In the genomic region with DNA sequence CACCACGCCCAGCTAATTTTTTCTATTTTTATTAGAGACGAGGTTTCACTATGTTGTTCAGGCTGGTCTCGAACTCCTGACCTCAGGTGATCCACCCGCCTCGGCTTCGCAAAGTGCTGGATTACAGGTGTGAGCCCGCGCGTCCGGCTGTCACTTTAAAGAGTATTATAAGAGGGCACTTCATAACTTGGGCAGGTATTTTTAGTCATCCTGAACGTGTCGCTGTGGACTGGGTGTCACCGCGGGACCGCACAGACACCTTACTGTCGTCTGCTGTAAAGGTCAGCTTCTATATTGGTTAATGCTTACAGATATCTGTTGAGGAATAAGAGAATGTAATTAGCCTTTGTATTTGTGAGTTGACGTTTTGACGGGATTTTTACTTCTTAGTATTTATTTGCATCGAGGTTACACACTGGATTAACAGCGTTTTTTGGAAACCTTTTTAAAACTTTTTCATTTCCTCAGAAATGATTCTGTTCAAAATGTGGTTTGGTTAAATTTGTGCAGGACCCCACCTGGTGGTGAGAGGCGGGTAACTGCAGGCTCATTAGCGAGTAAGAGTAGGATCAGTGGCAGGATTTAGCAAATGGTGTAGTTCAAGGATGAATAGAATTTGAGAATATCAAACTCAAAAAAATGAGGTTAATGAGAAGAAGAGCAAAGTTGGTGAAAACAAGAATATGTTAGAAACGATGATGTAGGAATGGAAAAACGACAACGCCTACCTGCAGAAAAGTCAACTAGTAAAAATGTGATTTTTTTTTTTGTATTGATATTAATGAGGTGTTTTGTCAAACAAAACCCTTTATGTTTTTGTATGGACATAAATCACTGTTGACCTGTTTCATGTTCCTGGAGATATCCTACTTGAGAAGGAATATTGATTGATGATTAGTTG, we compare ENCODE assay signal across 8 cellular contexts. TPM values are rescaled to one million over a fixed set of nuclear protein-coding genes. Genes with fewer than 3 reads are reported as not detected.
A peak's percentile ranks its signal among the peaks of the same experiment; 100 is the strongest.
DNase-seq lines count a peak whose midpoint lies in the region; ATAC-seq and TF ChIP-seq lines count a peak whose summit lies in the region.

No MANE protein-coding gene starts in this region.

- H3K27me3 ChIP-seq in GM06990 (replicated peaks; ENCODE audit: control insufficient read depth, insufficient read depth, low read length) (no peaks in the 10 kb centered on the region), Panc1 (ENCODE audit: control insufficient read depth, insufficient read depth, low read length) (no peaks in the 10 kb centered on the region), neural progenitor cell (peaks cover 11% of the 10 kb centered on the region), thymus (ENCODE audit: control insufficient read depth, insufficient read depth) (no peaks in the 10 kb centered on the region)

- BruUV-seq in Panc1 (replicated peaks; lab: Mats Ljungman, UMichigan), result no TSS peak

- H4K20me1 ChIP-seq in neural progenitor cell (ENCODE audit: low read depth), result peaks cover 77% of the 10 kb centered on the region

- peaks cover 30% of the 10 kb centered on the region for H3K4me1 ChIP-seq in Panc1 (ENCODE audit: control insufficient read depth, insufficient read depth, low read length)
- H3K4me1 ChIP-seq in neural progenitor cell, result no peaks in the 10 kb centered on the region
- H3K4me1 ChIP-seq in thymus (ENCODE audit: control insufficient read depth, insufficient read depth, low read length), result peaks cover 15% of the 10 kb centered on the region

- H3K9me3 Mint-ChIP-seq in activated T-helper 17 cell treated with anti-CD3 and anti-CD28 coated beads, Interleukin-2, amount 50 U/mL, for 72 hours, result no peaks in the 10 kb centered on the region
- H3K9me3 Mint-ChIP-seq in neural progenitor cell, result peaks cover 2% of the 10 kb centered on the region

- DNase-seq in GM06990 (ENCODE audit: extremely low read depth, insufficient read length) (no peak), Panc1 (ENCODE audit: low read depth, low spot score) (peak; percentile 85), fibroblast of peridontal ligament (ENCODE audit: extremely low read depth) (peak; percentile 81), neural progenitor cell (ENCODE audit: low spot score) (peak; percentile 67)
- DNase-seq in NK-92 treated with Interleukin-12 subunit alpha and Interleukin-12 subunit beta, amount 100 ng/mL, for 24 hours (lab: John Stamatoyannopoulos, UW), result no peak

- CTCF ChIA-PET in Panc1 (lab: Charles Lee), result interaction anchor here (1.4 kb wide), 1 partner anchor 16 kb away, joined by 3 read pairs; no protein-coding TSS in a partner anchor

- H3K36me3 Mint-ChIP-seq in activated T-helper 17 cell treated with anti-CD3 and anti-CD28 coated beads, Interleukin-2, amount 50 U/mL, for 72 hours (ENCODE audit: low read depth), result peaks cover 73% of the 10 kb centered on the region
- peaks cover 18% of the 10 kb centered on the region for H3K36me3 Mint-ChIP-seq in neural progenitor cell

- intact Hi-C loops in Panc1 (cut with micrococcal nuclease; ENCODE audit: unreplicated experiment), result no loop called here

- H3K4me1 Mint-ChIP-seq in activated T-helper 17 cell treated with anti-CD3 and anti-CD28 coated beads, Interleukin-2, amount 50 U/mL, for 72 hours, result peaks cover 19% of the 10 kb centered on the region
- H3K4me1 Mint-ChIP-seq in neural progenitor cell, result peaks cover 26% of the 10 kb centered on the region

- peaks cover 81% of the 10 kb centered on the region for H3K79me2 ChIP-seq in neural progenitor cell (ENCODE audit: low read depth)

- H3K9ac ChIP-seq in neural progenitor cell, result no peak overlapping the region

- in situ Hi-C loops in Panc1 (cut with HindIII; ENCODE audit: low pct_unique_long_range_greater_than_20kb, low sequenced_read_pairs), result loop anchor here (5.0 kb wide), 1 partner anchor 42 kb away; no protein-coding TSS in a partner anchor

- H3K27me3 Mint-ChIP-seq in activated T-helper 17 cell treated with anti-CD3 and anti-CD28 coated beads, Interleukin-2, amount 50 U/mL, for 72 hours, result no peaks in the 10 kb centered on the region
- H3K27me3 Mint-ChIP-seq in neural progenitor cell (ENCODE audit: insufficient read depth, low read depth), result peaks cover 5% of the 10 kb centered on the region

- H3K9me3 ChIP-seq in Panc1 (ENCODE audit: control insufficient read depth, insufficient read depth, low read depth, low read length), result no peaks in the 10 kb centered on the region
- no peaks in the 10 kb centered on the region for H3K9me3 ChIP-seq in neural progenitor cell (ENCODE audit: low read depth)
- no peaks in the 10 kb centered on the region for H3K9me3 ChIP-seq in thymus (ENCODE audit: control insufficient read depth)

- H3K36me3 ChIP-seq in GM06990 (ENCODE audit: control insufficient read depth, insufficient read depth, low read length) (no peaks in the 10 kb centered on the region), Panc1 (ENCODE audit: control insufficient read depth, insufficient read depth, low read length) (no peaks in the 10 kb centered on the region; the same call in 1 of the 2 replicates), neural progenitor cell (no peaks in the 10 kb centered on the region), thymus (ENCODE audit: control insufficient read depth, insufficient read depth) (peaks cover 7% of the 10 kb centered on the region)

- H3K27ac Mint-ChIP-seq in activated T-helper 17 cell treated with anti-CD3 and anti-CD28 coated beads, Interleukin-2, amount 50 U/mL, for 72 hours, result peak overlapping the region; percentile 40
- peak overlapping the region; percentile 65 for H3K27ac Mint-ChIP-seq in neural progenitor cell

- H3K4me3 Mint-ChIP-seq in activated T-helper 17 cell treated with anti-CD3 and anti-CD28 coated beads, Interleukin-2, amount 50 U/mL, for 72 hours, result peak overlapping the region; percentile 97
- peak overlapping the region; percentile 74 for H3K4me3 Mint-ChIP-seq in neural progenitor cell

- H3K27ac ChIP-seq in Panc1 (ENCODE audit: low read length), result peak overlapping the region; percentile 69
- no peak overlapping the region for H3K27ac ChIP-seq in neural progenitor cell
- peak overlapping the region; percentile 54 for H3K27ac ChIP-seq in thymus (ENCODE audit: low read depth)

- ATAC-seq in HG03439 (IDR thresholded peaks at IDR 0.05; ENCODE audit: unreplicated experiment), result peak; percentile 23
- peak; percentile 19; the same call in 1 of the 2 replicates for ATAC-seq in Panc1
- peak; percentile 18 for ATAC-seq in activated T-helper 17 cell treated with anti-CD3 and anti-CD28 coated beads, Interleukin-2, amount 50 U/mL, for 72 hours (replicated peaks)

- peak overlapping the region; percentile 45 for H3K4me3 ChIP-seq in GM06990 (replicated peaks; ENCODE audit: low read depth, low read length)
- H3K4me3 ChIP-seq in Panc1 (ENCODE audit: low read depth in 2 of 2, low read length in 2 of 2), result peak overlapping the region; percentile 78 to 92
- no peak overlapping the region for H3K4me3 ChIP-seq in neural progenitor cell
- peak overlapping the region; percentile 10 for H3K4me3 ChIP-seq in thymus (ENCODE audit: low read length)

- WGBS in thymus, result 60% methylated on average over 25 of the region's 25 CpGs

- POLR2A ChIA-PET in Panc1 (lab: Charles Lee), result interaction anchor here (0.6 to 0.7 kb wide), 4 partner anchors 11 to 41 kb away, joined by 3 to 10 read pairs (median 4); no protein-coding TSS in a partner anchor

- no peak overlapping the region for H2AFZ ChIP-seq in neural progenitor cell (replicated peaks)

- TF ChIP-seq CTCF in GM06990 (IDR thresholded peaks at IDR 0.05; ENCODE audit: insufficient read depth, low read length, poor library complexity, severe bottlenecking), result peak; percentile 90
- TF ChIP-seq CTCF in Panc1 (IDR thresholded peaks at IDR 0.05), result peak; percentile 88
- peak; percentile 95 for TF ChIP-seq CTCF in neural progenitor cell (IDR thresholded peaks at IDR 0.05)

- peaks cover 24% of the 10 kb centered on the region for H3F3A ChIP-seq in neural progenitor cell (ENCODE audit: low read depth)

- no peak overlapping the region for H3K4me2 ChIP-seq in neural progenitor cell

RNA-seq across cellular contexts. Expression of a gene that starts 3.2 kb away (rescaled TPM):
- total RNA-seq in Panc1 (2021; ENCODE audit: unreplicated experiment), result 201 TPM
- polyA plus RNA-seq in Panc1 (2012; ENCODE audit: insufficient read length), result 278 TPM
- total RNA-seq in activated T-helper 17 cell treated with anti-CD3 and anti-CD28 coated beads, Interleukin-2, amount 50 U/mL, for 72 hours, result 100 to 1,000 TPM; 113 to 118 TPM
- total RNA-seq in neural progenitor cell (ENCODE audit: low replicate concordance), result 131 and 172 TPM in 2 replicates
- polyA plus RNA-seq in thymus, result 166 TPM

Comparison
In these comparisons a context has a peak if more than half of its experiments do, and no peak if none do; other contexts are left out.
1. DNase-seq: peak in Panc1 (single experiment), fibroblast of peridontal ligament (single experiment) and neural progenitor cell (single experiment); none in GM06990 (single experiment) and NK-92 treated with Interleukin-12 subunit alpha and Interleukin-12 subunit beta, amount 100 ng/mL, for 24 hours (single experiment).
2. Peak in every context shown above with its lines, with median percentiles within 50 percentile points of each other: CTCF ChIP-seq and ATAC-seq.